Comparison of ENCODE assay signal across 1 cellular context in genomic region chr3:119293105-119293683, GRCh38.
TF ChIP-seq lines count a peak whose summit lies in the region.

No MANE protein-coding gene starts in this region.

TF ChIP-seq in H1, 55 proteins besides CTCF, POLR2A, EP300 and RAD21:
- TF ChIP-seq RFX5 (IDR thresholded peaks at IDR 0.05; ENCODE audit: borderline replicate concordance, low read depth, low read length) (no peak), JUND (IDR thresholded peaks at IDR 0.05; ENCODE audit: low read length) (no peak), SUZ12 (IDR thresholded peaks at IDR 0.05; ENCODE audit: low read length) (no peak; the same call in 1 of the 2 replicates), MAFK (IDR thresholded peaks at IDR 0.05; ENCODE audit: low read depth, low read length) (no peak), GTF2F1 (IDR thresholded peaks at IDR 0.05; ENCODE audit: borderline replicate concordance, low read depth, low read length) (no peak), SP4 (IDR thresholded peaks at IDR 0.05; ENCODE audit: low read length) (no peak), SIN3A (conservative IDR thresholded peaks at IDR 0.05 in 1 of 2, IDR thresholded peaks at IDR 0.05 in 1 of 2; ENCODE audit: low read depth in 1 of 2, low read length in 2 of 2) (no peak), CREB1 (IDR thresholded peaks at IDR 0.05) (no peak), PHF8 (conservative IDR thresholded peaks at IDR 0.05; ENCODE audit: low read depth, low read length) (no peak)
- TF ChIP-seq, protein P1, sequence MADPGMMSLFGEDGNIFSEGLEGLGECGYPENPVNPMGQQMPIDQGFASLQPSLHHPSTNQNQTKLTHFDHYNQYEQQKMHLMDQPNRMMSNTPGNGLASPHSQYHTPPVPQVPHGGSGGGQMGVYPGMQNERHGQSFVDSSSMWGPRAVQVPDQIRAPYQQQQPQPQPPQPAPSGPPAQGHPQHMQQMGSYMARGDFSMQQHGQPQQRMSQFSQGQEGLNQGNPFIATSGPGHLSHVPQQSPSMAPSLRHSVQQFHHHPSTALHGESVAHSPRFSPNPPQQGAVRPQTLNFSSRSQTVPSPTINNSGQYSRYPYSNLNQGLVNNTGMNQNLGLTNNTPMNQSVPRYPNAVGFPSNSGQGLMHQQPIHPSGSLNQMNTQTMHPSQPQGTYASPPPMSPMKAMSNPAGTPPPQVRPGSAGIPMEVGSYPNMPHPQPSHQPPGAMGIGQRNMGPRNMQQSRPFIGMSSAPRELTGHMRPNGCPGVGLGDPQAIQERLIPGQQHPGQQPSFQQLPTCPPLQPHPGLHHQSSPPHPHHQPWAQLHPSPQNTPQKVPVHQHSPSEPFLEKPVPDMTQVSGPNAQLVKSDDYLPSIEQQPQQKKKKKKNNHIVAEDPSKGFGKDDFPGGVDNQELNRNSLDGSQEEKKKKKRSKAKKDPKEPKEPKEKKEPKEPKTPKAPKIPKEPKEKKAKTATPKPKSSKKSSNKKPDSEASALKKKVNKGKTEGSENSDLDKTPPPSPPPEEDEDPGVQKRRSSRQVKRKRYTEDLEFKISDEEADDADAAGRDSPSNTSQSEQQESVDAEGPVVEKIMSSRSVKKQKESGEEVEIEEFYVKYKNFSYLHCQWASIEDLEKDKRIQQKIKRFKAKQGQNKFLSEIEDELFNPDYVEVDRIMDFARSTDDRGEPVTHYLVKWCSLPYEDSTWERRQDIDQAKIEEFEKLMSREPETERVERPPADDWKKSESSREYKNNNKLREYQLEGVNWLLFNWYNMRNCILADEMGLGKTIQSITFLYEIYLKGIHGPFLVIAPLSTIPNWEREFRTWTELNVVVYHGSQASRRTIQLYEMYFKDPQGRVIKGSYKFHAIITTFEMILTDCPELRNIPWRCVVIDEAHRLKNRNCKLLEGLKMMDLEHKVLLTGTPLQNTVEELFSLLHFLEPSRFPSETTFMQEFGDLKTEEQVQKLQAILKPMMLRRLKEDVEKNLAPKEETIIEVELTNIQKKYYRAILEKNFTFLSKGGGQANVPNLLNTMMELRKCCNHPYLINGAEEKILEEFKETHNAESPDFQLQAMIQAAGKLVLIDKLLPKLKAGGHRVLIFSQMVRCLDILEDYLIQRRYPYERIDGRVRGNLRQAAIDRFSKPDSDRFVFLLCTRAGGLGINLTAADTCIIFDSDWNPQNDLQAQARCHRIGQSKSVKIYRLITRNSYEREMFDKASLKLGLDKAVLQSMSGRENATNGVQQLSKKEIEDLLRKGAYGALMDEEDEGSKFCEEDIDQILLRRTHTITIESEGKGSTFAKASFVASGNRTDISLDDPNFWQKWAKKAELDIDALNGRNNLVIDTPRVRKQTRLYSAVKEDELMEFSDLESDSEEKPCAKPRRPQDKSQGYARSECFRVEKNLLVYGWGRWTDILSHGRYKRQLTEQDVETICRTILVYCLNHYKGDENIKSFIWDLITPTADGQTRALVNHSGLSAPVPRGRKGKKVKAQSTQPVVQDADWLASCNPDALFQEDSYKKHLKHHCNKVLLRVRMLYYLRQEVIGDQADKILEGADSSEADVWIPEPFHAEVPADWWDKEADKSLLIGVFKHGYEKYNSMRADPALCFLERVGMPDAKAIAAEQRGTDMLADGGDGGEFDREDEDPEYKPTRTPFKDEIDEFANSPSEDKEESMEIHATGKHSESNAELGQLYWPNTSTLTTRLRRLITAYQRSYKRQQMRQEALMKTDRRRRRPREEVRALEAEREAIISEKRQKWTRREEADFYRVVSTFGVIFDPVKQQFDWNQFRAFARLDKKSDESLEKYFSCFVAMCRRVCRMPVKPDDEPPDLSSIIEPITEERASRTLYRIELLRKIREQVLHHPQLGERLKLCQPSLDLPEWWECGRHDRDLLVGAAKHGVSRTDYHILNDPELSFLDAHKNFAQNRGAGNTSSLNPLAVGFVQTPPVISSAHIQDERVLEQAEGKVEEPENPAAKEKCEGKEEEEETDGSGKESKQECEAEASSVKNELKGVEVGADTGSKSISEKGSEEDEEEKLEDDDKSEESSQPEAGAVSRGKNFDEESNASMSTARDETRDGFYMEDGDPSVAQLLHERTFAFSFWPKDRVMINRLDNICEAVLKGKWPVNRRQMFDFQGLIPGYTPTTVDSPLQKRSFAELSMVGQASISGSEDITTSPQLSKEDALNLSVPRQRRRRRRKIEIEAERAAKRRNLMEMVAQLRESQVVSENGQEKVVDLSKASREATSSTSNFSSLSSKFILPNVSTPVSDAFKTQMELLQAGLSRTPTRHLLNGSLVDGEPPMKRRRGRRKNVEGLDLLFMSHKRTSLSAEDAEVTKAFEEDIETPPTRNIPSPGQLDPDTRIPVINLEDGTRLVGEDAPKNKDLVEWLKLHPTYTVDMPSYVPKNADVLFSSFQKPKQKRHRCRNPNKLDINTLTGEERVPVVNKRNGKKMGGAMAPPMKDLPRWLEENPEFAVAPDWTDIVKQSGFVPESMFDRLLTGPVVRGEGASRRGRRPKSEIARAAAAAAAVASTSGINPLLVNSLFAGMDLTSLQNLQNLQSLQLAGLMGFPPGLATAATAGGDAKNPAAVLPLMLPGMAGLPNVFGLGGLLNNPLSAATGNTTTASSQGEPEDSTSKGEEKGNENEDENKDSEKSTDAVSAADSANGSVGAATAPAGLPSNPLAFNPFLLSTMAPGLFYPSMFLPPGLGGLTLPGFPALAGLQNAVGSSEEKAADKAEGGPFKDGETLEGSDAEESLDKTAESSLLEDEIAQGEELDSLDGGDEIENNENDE (IDR thresholded peaks at IDR 0.05; ENCODE audit: insufficient replicate concordance, low read length), result no peak
- TF ChIP-seq, protein P2, sequence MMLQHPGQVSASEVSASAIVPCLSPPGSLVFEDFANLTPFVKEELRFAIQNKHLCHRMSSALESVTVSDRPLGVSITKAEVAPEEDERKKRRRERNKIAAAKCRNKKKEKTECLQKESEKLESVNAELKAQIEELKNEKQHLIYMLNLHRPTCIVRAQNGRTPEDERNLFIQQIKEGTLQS (IDR thresholded peaks at IDR 0.05; ENCODE audit: insufficient read depth, low read depth, low read length), result no peak
TF ChIP-seq in H1: peak in this region for 0.
